ENCODE assay signal across 8 cellular contexts in the genomic region with DNA sequence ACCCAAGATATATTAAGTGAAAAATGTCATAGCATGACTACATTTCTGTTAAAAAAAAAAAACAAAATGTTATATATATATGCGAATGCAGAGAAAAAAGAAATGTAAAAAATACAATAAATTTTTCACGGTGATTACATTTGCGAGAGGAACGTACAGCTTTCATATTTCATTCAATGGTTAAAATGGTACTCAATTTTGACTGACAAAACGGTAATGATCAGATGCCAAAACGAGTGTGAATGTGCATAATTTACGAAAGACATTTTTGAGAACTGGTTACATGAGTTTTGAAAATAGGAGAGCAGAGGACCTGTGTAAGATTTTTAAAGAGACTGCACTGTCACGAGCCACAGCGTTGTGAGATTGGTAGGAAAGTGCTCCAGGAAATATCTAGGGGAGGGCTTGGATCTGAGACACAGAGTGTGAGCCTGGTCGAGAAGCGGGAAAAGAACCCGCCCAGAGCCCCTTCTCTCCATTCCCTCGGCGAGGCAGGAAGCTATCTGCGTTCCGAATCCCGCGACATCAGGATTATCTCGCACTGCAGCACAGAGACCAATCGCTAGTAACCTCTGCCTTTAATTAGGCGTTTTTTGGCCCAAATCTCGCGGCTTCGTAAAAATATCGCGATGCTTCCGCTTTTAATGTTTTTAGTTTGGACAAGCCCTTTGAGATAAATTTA.
DNase-seq lines count a peak whose midpoint lies in the region; ATAC-seq and TF ChIP-seq lines count a peak whose summit lies in the region.

No MANE protein-coding gene starts in this region.

- DNase-seq in AG09319 (ENCODE audit: extremely low read depth, low read depth): peak; percentile 90
- peak; percentile 94 for DNase-seq in NCI-H345 treated with DMSO at 0.1 percent for 48 hours (lab: John Stamatoyannopoulos, UW; ENCODE audit: unreplicated experiment)
- peak; percentile 85 for DNase-seq in activated CD4-positive, CD25-positive, alpha-beta regulatory T cell treated with anti-CD3 and anti-CD28 coated beads, Interleukin-2, amount 50 U/mL, for 16 hours (ENCODE audit: low read depth, low spot score)
- DNase-seq in cerebellar nuclear complex (lab: John Stamatoyannopoulos, UW): peak; percentile 58 to 79
- DNase-seq in islet precursor cell: peak; percentile 97
- peak; percentile 82 for DNase-seq in stimulated activated CD4-positive, alpha-beta T cell treated with anti-CD3 and anti-CD28 coated beads, Interleukin-12 subunit alpha, Interleukin-12 subunit beta, amount 100 ng/mL, for 4 hours

- no peak for TF ChIP-seq CTCF in AG09319 (IDR thresholded peaks at IDR 0.05; ENCODE audit: low read depth, low read length)

- ATAC-seq in GM19023 (IDR thresholded peaks at IDR 0.05; ENCODE audit: unreplicated experiment) (peak; percentile 71), HG03280 (IDR thresholded peaks at IDR 0.05; ENCODE audit: unreplicated experiment) (peak; percentile 67)

Comparison
In these comparisons a context has a peak if more than half of its experiments do, and no peak if none do; other contexts are left out.
1. Peak in every context shown above with its lines: DNase-seq and ATAC-seq.